1 cellular context compared by ENCODE assay signal in the genomic region with DNA sequence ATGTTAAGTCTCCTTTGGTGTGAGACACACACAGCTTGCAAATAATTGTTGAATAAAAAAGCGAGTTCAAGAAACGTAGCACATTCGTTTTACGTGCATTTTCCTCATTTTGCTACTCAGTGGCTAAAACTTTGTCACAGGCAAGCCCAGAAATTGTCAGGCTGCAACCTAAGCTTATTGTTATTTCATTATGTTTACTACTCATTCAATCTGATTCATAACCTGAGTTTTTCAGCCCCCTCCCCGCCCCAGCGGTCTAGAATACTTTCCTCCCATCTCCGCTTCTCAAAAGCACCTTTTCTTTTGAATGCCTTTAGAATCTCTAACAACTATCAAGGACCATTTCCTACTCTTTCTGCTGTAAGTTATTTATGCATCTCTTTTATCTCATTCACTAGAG.
A peak's percentile ranks its signal among the peaks of the same experiment; 100 is the strongest.
TF ChIP-seq lines count a peak whose summit lies in the region.

No MANE protein-coding gene starts in this region.

TF ChIP-seq in GM12878, 131 proteins besides CTCF, POLR2A, EP300 and RAD21 (continued from another document):
- TF ChIP-seq, protein P1, sequence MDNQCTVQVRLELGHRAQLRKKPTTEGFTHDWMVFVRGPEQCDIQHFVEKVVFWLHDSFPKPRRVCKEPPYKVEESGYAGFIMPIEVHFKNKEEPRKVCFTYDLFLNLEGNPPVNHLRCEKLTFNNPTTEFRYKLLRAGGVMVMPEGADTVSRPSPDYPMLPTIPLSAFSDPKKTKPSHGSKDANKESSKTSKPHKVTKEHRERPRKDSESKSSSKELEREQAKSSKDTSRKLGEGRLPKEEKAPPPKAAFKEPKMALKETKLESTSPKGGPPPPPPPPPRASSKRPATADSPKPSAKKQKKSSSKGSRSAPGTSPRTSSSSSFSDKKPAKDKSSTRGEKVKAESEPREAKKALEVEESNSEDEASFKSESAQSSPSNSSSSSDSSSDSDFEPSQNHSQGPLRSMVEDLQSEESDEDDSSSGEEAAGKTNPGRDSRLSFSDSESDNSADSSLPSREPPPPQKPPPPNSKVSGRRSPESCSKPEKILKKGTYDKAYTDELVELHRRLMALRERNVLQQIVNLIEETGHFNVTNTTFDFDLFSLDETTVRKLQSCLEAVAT (IDR thresholded peaks at IDR 0.05) = peak; percentile 70; the same call in 1 of the 2 replicates
TF ChIP-seq in GM12878: peak in this region for 1.
